In genomic region chr1:227891955-227892871, GRCh38 we compare ENCODE assay signal across 13 cellular contexts. TPM values are rescaled to one million over a fixed set of nuclear protein-coding genes. Genes with fewer than 3 reads are reported as not detected.
A peak's percentile ranks its signal among the peaks of the same experiment; 100 is the strongest.
DNase-seq lines count a peak whose midpoint lies in the region; ATAC-seq and TF ChIP-seq lines count a peak whose summit lies in the region.
"Had no signal": no experiment of that assay in that cellular context is flagged by ENCODE, and none has a peak within 500 bp of the region (broad histone marks: within the 10 kb centered on the region; RNA-seq: fewer than 3 reads in every experiment).

No MANE protein-coding gene starts in this region.

- DNase-seq in activated naive CD8-positive, alpha-beta T cell treated with anti-CD3 and anti-CD28 coated beads, Interleukin-2, amount 10 ng/mL, durations not matched to agents 7 days and 5 days: peak; percentile 26
- no peak for DNase-seq in activated naive CD8-positive, alpha-beta T cell treated with anti-CD3 and anti-CD28 coated beads for 36 hours
- DNase-seq in activated CD8-positive, alpha-beta memory T cell treated with anti-CD3 and anti-CD28 coated beads, Interleukin-2, amount 50 U/mL, for 4 hours: peak; percentile 8
- DNase-seq in lower leg skin (ENCODE audit: low spot score in 2 of 2) (peak; percentile 10 to 74), type B pancreatic cell (ENCODE audit: extremely low spot score, unreplicated experiment) (peak; percentile 63), DMS153 treated with DMSO at 0.1 percent for 48 hours (lab: John Stamatoyannopoulos, UW; ENCODE audit: unreplicated experiment) (no peak), GOT3 (lab: John Stamatoyannopoulos, UW) (no peak), esophagus squamous epithelium (lab: John Stamatoyannopoulos, UW) (no peak)
- DNase-seq: activated T-cell treated with anti-CD3 and anti-CD28 coated beads, Interleukin-2, amount 50 U/mL, for 1 hour; central memory CD4-positive, alpha-beta T cell; HCEC 1CT; NCI-H510A had no signal

- H3K27ac Mint-ChIP-seq in activated naive CD8-positive, alpha-beta T cell treated with anti-CD3 and anti-CD28 coated beads, Interleukin-2, amount 10 ng/mL, durations not matched to agents 7 days and 5 days: no peak overlapping the region
- no peak overlapping the region for H3K27ac Mint-ChIP-seq in activated naive CD8-positive, alpha-beta T cell treated with anti-CD3 and anti-CD28 coated beads for 36 hours
- H3K27ac Mint-ChIP-seq in type B pancreatic cell: peak overlapping the region; percentile 70

- TF ChIP-seq POLR2A in lower leg skin (IDR thresholded peaks at IDR 0.05) (no peak), esophagus squamous epithelium (IDR thresholded peaks at IDR 0.05) (no peak)

- no peaks in the 10 kb centered on the region for H3K27me3 Mint-ChIP-seq in activated naive CD8-positive, alpha-beta T cell treated with anti-CD3 and anti-CD28 coated beads, Interleukin-2, amount 10 ng/mL, durations not matched to agents 7 days and 5 days
- no peaks in the 10 kb centered on the region for H3K27me3 Mint-ChIP-seq in activated naive CD8-positive, alpha-beta T cell treated with anti-CD3 and anti-CD28 coated beads for 36 hours
- H3K27me3 Mint-ChIP-seq in type B pancreatic cell: no peaks in the 10 kb centered on the region

- no peaks in the 10 kb centered on the region for H3K4me1 Mint-ChIP-seq in activated naive CD8-positive, alpha-beta T cell treated with anti-CD3 and anti-CD28 coated beads, Interleukin-2, amount 10 ng/mL, durations not matched to agents 7 days and 5 days
- peaks cover 2% of the 10 kb centered on the region for H3K4me1 Mint-ChIP-seq in activated naive CD8-positive, alpha-beta T cell treated with anti-CD3 and anti-CD28 coated beads for 36 hours
- H3K4me1 Mint-ChIP-seq in type B pancreatic cell (ENCODE audit: unreplicated experiment): peaks cover 8% of the 10 kb centered on the region

- peaks cover under 1 to 19% (median 3%) of the 10 kb centered on the region in 3 donors for H3K4me1 ChIP-seq in esophagus squamous epithelium

- H3K27me3 ChIP-seq in esophagus squamous epithelium: no peaks in the 10 kb centered on the region

- H3K27ac ChIP-seq in esophagus squamous epithelium: no peak overlapping the region

- H3K36me3 Mint-ChIP-seq in activated naive CD8-positive, alpha-beta T cell treated with anti-CD3 and anti-CD28 coated beads, Interleukin-2, amount 10 ng/mL, durations not matched to agents 7 days and 5 days: no peaks in the 10 kb centered on the region
- no peaks in the 10 kb centered on the region for H3K36me3 Mint-ChIP-seq in activated naive CD8-positive, alpha-beta T cell treated with anti-CD3 and anti-CD28 coated beads for 36 hours
- H3K36me3 Mint-ChIP-seq in type B pancreatic cell: no peaks in the 10 kb centered on the region

- H3K4me3 Mint-ChIP-seq in activated naive CD8-positive, alpha-beta T cell treated with anti-CD3 and anti-CD28 coated beads, Interleukin-2, amount 10 ng/mL, durations not matched to agents 7 days and 5 days: no peak overlapping the region
- no peak overlapping the region for H3K4me3 Mint-ChIP-seq in activated naive CD8-positive, alpha-beta T cell treated with anti-CD3 and anti-CD28 coated beads for 36 hours
- no peak overlapping the region for H3K4me3 Mint-ChIP-seq in type B pancreatic cell

- intact Hi-C loops in lower leg skin (cut with DNase I; ENCODE audit: low total_unique reads): no loop called here
- intact Hi-C loops in esophagus squamous epithelium (cut with DNase I): no loop called here

- TF ChIP-seq CTCF in lower leg skin (IDR thresholded peaks at IDR 0.05) (no peak), type B pancreatic cell (conservative IDR thresholded peaks at IDR 0.05) (no peak), esophagus squamous epithelium (IDR thresholded peaks at IDR 0.05) (no peak)

- ATAC-seq in activated naive CD8-positive, alpha-beta T cell treated with anti-CD3 and anti-CD28 coated beads, Interleukin-2, amount 10 ng/mL, durations not matched to agents 7 days and 5 days (ENCODE audit: low read depth): no peak

- no peaks in the 10 kb centered on the region for H3K9me3 Mint-ChIP-seq in activated naive CD8-positive, alpha-beta T cell treated with anti-CD3 and anti-CD28 coated beads, Interleukin-2, amount 10 ng/mL, durations not matched to agents 7 days and 5 days
- no peaks in the 10 kb centered on the region for H3K9me3 Mint-ChIP-seq in activated naive CD8-positive, alpha-beta T cell treated with anti-CD3 and anti-CD28 coated beads for 36 hours
- H3K9me3 Mint-ChIP-seq in type B pancreatic cell: no peaks in the 10 kb centered on the region

- H3K36me3 ChIP-seq in esophagus squamous epithelium: no peaks in the 10 kb centered on the region

- 61 to 65% methylated on average over 16 of the region's 16 CpGs for WGBS in lower leg skin, 2 donors
- 57 to 82% methylated on average over 6 to 13 of the region's 16 CpGs for WGBS in esophagus squamous epithelium, 2 donors

- POLR2A ChIA-PET in activated naive CD8-positive, alpha-beta T cell treated with anti-CD3 and anti-CD28 coated beads, Interleukin-2, amount 10 ng/mL, durations not matched to agents 7 days and 5 days (lab: Charles Lee): interaction anchor here (0.5 kb wide), 1 partner anchor 18 kb away, joined by 6 read pairs; no protein-coding TSS in a partner anchor

- H3K4me3 ChIP-seq in lower leg skin (ENCODE audit: low read depth, poor library complexity, severe bottlenecking): no peak overlapping the region
- H3K4me3 ChIP-seq in esophagus squamous epithelium: no peak overlapping the region
- H3K4me3 ChIP-seq: lung had no signal

- no peaks in the 10 kb centered on the region for H3K9me3 ChIP-seq in esophagus squamous epithelium

RNA-seq across cellular contexts. Expression of gene WNT9A, which starts 55.5 kb away (rescaled TPM):
- total RNA-seq in activated naive CD8-positive, alpha-beta T cell treated with anti-CD3 and anti-CD28 coated beads, Interleukin-2, amount 10 ng/mL, durations not matched to agents 7 days and 5 days: under 1 TPM; 0.08 to 0.09 TPM
- not detected for total RNA-seq in activated naive CD8-positive, alpha-beta T cell treated with anti-CD3 and anti-CD28 coated beads for 36 hours
- total RNA-seq in lower leg skin (1 to 10 TPM in 2 of 4 donors, under 1 TPM in 2; 0.72 to 2.5 (median 1.2) TPM), type B pancreatic cell (ENCODE audit: low replicate concordance) (3.0 and 4.3 TPM in 2 replicates), esophagus squamous epithelium (1 to 10 TPM; 1.7 to 5.9 (median 2.8) TPM)

Comparison
In these comparisons a context has a peak if more than half of its experiments do, and no peak if none do; other contexts are left out.
1. DNase-seq: peak in activated naive CD8-positive, alpha-beta T cell treated with anti-CD3 and anti-CD28 coated beads, Interleukin-2, amount 10 ng/mL, durations not matched to agents 7 days and 5 days (single experiment), activated CD8-positive, alpha-beta memory T cell treated with anti-CD3 and anti-CD28 coated beads, Interleukin-2, amount 50 U/mL, for 4 hours (single experiment), lower leg skin (2 of 2) and type B pancreatic cell (single experiment); none in activated naive CD8-positive, alpha-beta T cell treated with anti-CD3 and anti-CD28 coated beads for 36 hours (single experiment), DMS153 treated with DMSO at 0.1 percent for 48 hours (single experiment), GOT3 (single experiment) and esophagus squamous epithelium (single experiment).